In the genomic region with DNA sequence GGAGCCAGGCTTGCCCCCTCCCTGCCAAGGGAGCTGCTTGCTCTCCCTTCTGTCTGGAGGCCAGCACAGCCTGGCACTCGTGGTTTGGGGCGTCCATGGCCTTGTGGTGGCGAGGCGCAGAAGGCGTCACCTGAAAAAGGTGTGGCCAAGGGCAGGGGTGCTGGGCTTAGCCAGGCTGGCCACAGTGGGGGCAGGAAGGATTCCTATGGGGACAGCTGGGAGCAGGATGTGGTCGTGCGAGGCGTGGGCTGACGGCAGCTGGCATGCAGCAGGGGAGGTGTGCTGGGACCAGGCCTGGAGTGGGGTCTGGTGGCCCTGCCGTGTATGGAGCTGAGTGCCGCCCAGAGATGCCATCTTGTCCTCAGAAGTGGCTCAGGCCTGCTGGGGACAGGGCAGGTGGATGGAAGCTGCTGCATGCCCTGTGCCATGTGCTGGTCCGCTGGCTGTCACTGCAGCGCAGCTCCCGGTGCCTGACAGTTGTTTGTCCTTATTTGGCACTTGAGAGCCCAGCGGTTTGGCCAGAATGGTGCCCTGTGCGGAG, we compare ENCODE assay signal across 8 cellular contexts. TPM values are rescaled to one million over a fixed set of nuclear protein-coding genes. Genes with fewer than 3 reads are reported as not detected.
DNase-seq lines count a peak whose midpoint lies in the region; ATAC-seq and TF ChIP-seq lines count a peak whose summit lies in the region.

No MANE protein-coding gene starts in this region.

- H3K27ac ChIP-seq in right atrium auricular region (peak overlapping the region; percentile 83 to 86), thymus (ENCODE audit: low read depth) (peak overlapping the region; percentile 26)

- H3K36me3 ChIP-seq in right atrium auricular region (no peaks in the 10 kb centered on the region), thymus (ENCODE audit: control insufficient read depth, insufficient read depth) (no peaks in the 10 kb centered on the region)

- no peak overlapping the region for H3K4me3 ChIP-seq in right atrium auricular region
- H3K4me3 ChIP-seq in thymus (ENCODE audit: low read length): no peak overlapping the region

- H3K27me3 ChIP-seq in right atrium auricular region: no peaks in the 10 kb centered on the region
- H3K27me3 ChIP-seq in thymus (ENCODE audit: control insufficient read depth, insufficient read depth): no peaks in the 10 kb centered on the region

- no peak for TF ChIP-seq CTCF in right atrium auricular region (IDR thresholded peaks at IDR 0.05)

- DNase-seq in activated CD8-positive, alpha-beta memory T cell treated with anti-CD3 and anti-CD28 coated beads, Interleukin-2, amount 50 U/mL, for 48 hours: peak; percentile 62
- no peak for DNase-seq in activated CD8-positive, alpha-beta memory T cell treated with anti-CD3 and anti-CD28 coated beads, Interleukin-2, amount 50 U/mL, for 4 hours
- DNase-seq in UCSD-AML1 (lab: John Stamatoyannopoulos, UW; ENCODE audit: unreplicated experiment): peak; percentile 52
- no peak for DNase-seq in right atrium auricular region (ENCODE audit: low spot score)
- DNase-seq in KG1 (lab: John Stamatoyannopoulos, UW): no peak
- DNase-seq in NCI-H524 treated with DMSO at 0.1 percent for 48 hours (lab: John Stamatoyannopoulos, UW): no peak

- H3K4me1 ChIP-seq in right atrium auricular region (peaks cover 0 to 95% of the 10 kb centered on the region in 2 donors), thymus (ENCODE audit: control insufficient read depth, insufficient read depth, low read length) (peaks cover 25% of the 10 kb centered on the region)

- 68% methylated on average over 16 of the region's 16 CpGs for WGBS in thymus

- no peaks in the 10 kb centered on the region for H3K9me3 ChIP-seq in right atrium auricular region
- no peaks in the 10 kb centered on the region for H3K9me3 ChIP-seq in thymus (ENCODE audit: control insufficient read depth)

- no peak for ATAC-seq in HG03520 (IDR thresholded peaks at IDR 0.05; ENCODE audit: unreplicated experiment)

RNA-seq across cellular contexts. Expression of a gene that starts 30.0 kb away (rescaled TPM):
- total RNA-seq in right atrium auricular region: 10 to 100 TPM; 42.6 to 47.4 TPM
- polyA plus RNA-seq in thymus: 9.1 TPM

Comparison
In these comparisons a context has a peak if more than half of its experiments do, and no peak if none do; other contexts are left out.
1. DNase-seq: peak in activated CD8-positive, alpha-beta memory T cell treated with anti-CD3 and anti-CD28 coated beads, Interleukin-2, amount 50 U/mL, for 48 hours (single experiment) and UCSD-AML1 (single experiment); none in activated CD8-positive, alpha-beta memory T cell treated with anti-CD3 and anti-CD28 coated beads, Interleukin-2, amount 50 U/mL, for 4 hours (single experiment), right atrium auricular region (single experiment), KG1 (single experiment) and NCI-H524 treated with DMSO at 0.1 percent for 48 hours (single experiment).